In genomic region chr1:169295425-169295824, GRCh38 we compare ENCODE assay signal across 24 cellular contexts.
"Had no signal": no experiment of that assay in that cellular context is flagged by ENCODE, and none has a peak within 500 bp of the region (broad histone marks: within the 10 kb centered on the region; RNA-seq: fewer than 3 reads in every experiment).

No MANE protein-coding gene starts in this region.

- DNase-seq: activated CD4-positive, alpha-beta T cell treated with anti-CD3 and anti-CD28 coated beads for 1 hour; activated CD4-positive, alpha-beta T cell treated with anti-CD3 and anti-CD28 coated beads, Interleukin-2, amount 50 U/mL, for 1 hour; activated CD8-positive, alpha-beta T cell treated with anti-CD3 and anti-CD28 coated beads, Interleukin-2, amount 10 ng/mL, durations not matched to agents 7 days and 5 days; activated gamma-delta T cell; activated naive CD4-positive, alpha-beta T cell treated with anti-CD3 and anti-CD28 coated beads, Interleukin-2, amount 50 U/mL, for 16 hours; activated naive CD8-positive, alpha-beta T cell treated with anti-CD3 and anti-CD28 coated beads, Interleukin-2, amount 50 U/mL, for 24 hours; body of pancreas; cortex of kidney; naive thymus-derived CD8-positive, alpha-beta T cell; retina; sigmoid colon; stimulated activated CD4-positive, alpha-beta T cell treated with anti-CD3 and anti-CD28 coated beads, Interleukin-15, amount 100 ng/mL, for 24 hours; stimulated activated CD8-positive, alpha-beta memory T cell treated with anti-CD3 and anti-CD28 coated beads, Interleukin-4, amount 100 ng/mL, for 48 hours; stimulated activated naive CD4-positive, alpha-beta T cell; T1000; testis; trophoblast cell; uterus; WERI-Rb-1 had no signal

- H3K4me3 Mint-ChIP-seq: activated CD8-positive, alpha-beta T cell treated with anti-CD3 and anti-CD28 coated beads, Interleukin-2, amount 10 ng/mL, durations not matched to agents 7 days and 5 days; activated naive CD8-positive, alpha-beta T cell treated with anti-CD3 and anti-CD28 coated beads, Interleukin-2, amount 50 U/mL, for 24 hours; activated T-helper 1 cell treated with anti-CD3 and anti-CD28 coated beads, Interleukin-12 subunit alpha, Interleukin-12 subunit beta, Interleukin-2, Interleukin-4 antibody, amounts not matched to agents 30 ng/mL and 10 ng/mL and 1 ng/mL, durations not matched to agents 14 hours and 24 hours and 36 hours; naive thymus-derived CD8-positive, alpha-beta T cell; neural progenitor cell had no signal

- H3K4me1 Mint-ChIP-seq: neural progenitor cell had no signal

- H3K9me3 ChIP-seq: body of pancreas, sigmoid colon, testis, uterus had no signal

- H3K27me3 Mint-ChIP-seq: activated naive CD8-positive, alpha-beta T cell treated with anti-CD3 and anti-CD28 coated beads, Interleukin-2, amount 50 U/mL, for 24 hours; naive thymus-derived CD8-positive, alpha-beta T cell had no signal

- H3K27ac ChIP-seq: body of pancreas, cardiac muscle cell, epithelial cell of prostate, neural progenitor cell, sigmoid colon, testis, uterus, WERI-Rb-1 had no signal

- H3K27ac Mint-ChIP-seq: activated CD8-positive, alpha-beta T cell treated with anti-CD3 and anti-CD28 coated beads, Interleukin-2, amount 10 ng/mL, durations not matched to agents 7 days and 5 days; activated naive CD8-positive, alpha-beta T cell treated with anti-CD3 and anti-CD28 coated beads, Interleukin-2, amount 50 U/mL, for 24 hours; activated T-helper 1 cell treated with anti-CD3 and anti-CD28 coated beads, Interleukin-12 subunit alpha, Interleukin-12 subunit beta, Interleukin-2, Interleukin-4 antibody, amounts not matched to agents 30 ng/mL and 10 ng/mL and 1 ng/mL, durations not matched to agents 14 hours and 24 hours and 36 hours; naive thymus-derived CD8-positive, alpha-beta T cell; neural progenitor cell had no signal

- ATAC-seq: activated CD8-positive, alpha-beta T cell treated with anti-CD3 and anti-CD28 coated beads, Interleukin-2, amount 10 ng/mL, durations not matched to agents 7 days and 5 days; activated naive CD8-positive, alpha-beta T cell treated with anti-CD3 and anti-CD28 coated beads, Interleukin-2, amount 50 U/mL, for 24 hours; body of pancreas; left lobe of liver; naive thymus-derived CD8-positive, alpha-beta T cell had no signal

- H3K9me3 Mint-ChIP-seq: activated naive CD8-positive, alpha-beta T cell treated with anti-CD3 and anti-CD28 coated beads, Interleukin-2, amount 50 U/mL, for 24 hours; activated T-helper 1 cell treated with anti-CD3 and anti-CD28 coated beads, Interleukin-12 subunit alpha, Interleukin-12 subunit beta, Interleukin-2, Interleukin-4 antibody, amounts not matched to agents 30 ng/mL and 10 ng/mL and 1 ng/mL, durations not matched to agents 14 hours and 24 hours and 36 hours; naive thymus-derived CD8-positive, alpha-beta T cell; neural progenitor cell had no signal

- H3K27me3 ChIP-seq: body of pancreas, cardiac muscle cell, neural progenitor cell, sigmoid colon, testis, uterus had no signal
